13 cellular contexts compared by ENCODE assay signal in the genomic region with DNA sequence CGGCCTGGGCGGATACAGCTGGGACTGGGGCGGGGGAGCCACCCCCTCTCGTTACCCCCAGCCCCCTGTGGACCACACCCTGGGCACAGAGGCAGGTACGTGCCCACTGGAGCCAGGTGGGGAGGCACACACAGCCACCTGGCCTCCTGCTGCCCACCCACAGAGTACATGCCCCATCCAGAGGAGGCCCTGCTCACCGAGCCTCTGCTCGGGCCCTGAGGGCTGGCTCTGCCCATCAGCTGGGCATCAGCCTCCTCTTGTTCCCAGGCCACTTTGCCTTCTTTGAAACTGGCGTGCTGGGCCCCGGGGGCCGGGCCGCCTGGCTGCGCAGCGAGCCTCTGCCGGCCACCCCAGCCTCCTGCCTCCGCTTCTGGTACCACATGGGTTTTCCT. TPM values are rescaled to one million over a fixed set of nuclear protein-coding genes. Genes with fewer than 3 reads are reported as not detected.
A peak's percentile ranks its signal among the peaks of the same experiment; 100 is the strongest.
DNase-seq lines count a peak whose midpoint lies in the region; ATAC-seq and TF ChIP-seq lines count a peak whose summit lies in the region.
"Had no signal": no experiment of that assay in that cellular context is flagged by ENCODE, and none has a peak within 500 bp of the region (broad histone marks: within the 10 kb centered on the region; RNA-seq: fewer than 3 reads in every experiment).

No MANE protein-coding gene starts in this region.

- H3K36me3 ChIP-seq in left ventricle myocardium inferior (peaks cover 31% of the 10 kb centered on the region), stomach smooth muscle (ENCODE audit: control insufficient read depth in 2 of 2, insufficient read depth in 2 of 2, low read length in 2 of 2) (peaks cover 18 to 23% of the 10 kb centered on the region in 2 donors)

- H3K27me3 ChIP-seq in left ventricle myocardium inferior (ENCODE audit: low read depth) (no peaks in the 10 kb centered on the region), stomach smooth muscle (ENCODE audit: control insufficient read depth in 1 of 2, insufficient read depth in 2 of 2, low read length in 2 of 2) (no peaks in the 10 kb centered on the region)
- H3K27me3 ChIP-seq: brain microvascular endothelial cell, gastrocnemius medialis, testis had no signal

- H3K9ac ChIP-seq in stomach smooth muscle (ENCODE audit: low read length in 2 of 2), result no peak overlapping the region

- H3K4me1 ChIP-seq in left ventricle myocardium inferior (peaks cover 28% of the 10 kb centered on the region), stomach smooth muscle (ENCODE audit: control insufficient read depth, insufficient read depth, low read length) (peaks cover 24% of the 10 kb centered on the region)

- H3K4me3 ChIP-seq in left ventricle myocardium inferior (no peak overlapping the region), stomach smooth muscle (ENCODE audit: low read length in 2 of 2) (no peak overlapping the region)
- H3K4me3 ChIP-seq: gastrocnemius medialis, testis had no signal

- H3K9me3 ChIP-seq in left ventricle myocardium inferior (replicated peaks) (no peaks in the 10 kb centered on the region), stomach smooth muscle (ENCODE audit: control insufficient read depth in 2 of 2, low read length in 2 of 2) (no peaks in the 10 kb centered on the region)
- H3K9me3 ChIP-seq: gastrocnemius medialis, testis had no signal

- intact Hi-C loops in Right ventricle myocardium superior (cut with DNase I) (no loop called here), left ventricle myocardium superior (cut with micrococcal nuclease) (no loop called here), left ventricle myocardium inferior (cut with micrococcal nuclease) (no loop called here)

- H3K27ac ChIP-seq in left ventricle myocardium inferior (replicated peaks) (peak overlapping the region; percentile 63), stomach smooth muscle (ENCODE audit: low read length) (peak overlapping the region; percentile 55)
- H3K27ac ChIP-seq: brain microvascular endothelial cell, gastrocnemius medialis, testis had no signal

- no peak for ATAC-seq in Right ventricle myocardium superior (ENCODE audit: poor library complexity)
- ATAC-seq in left ventricle myocardium superior, result no peak
- no peak for ATAC-seq in HG02852 (IDR thresholded peaks at IDR 0.05; ENCODE audit: unreplicated experiment)

- peak; percentile 20 for DNase-seq in Right ventricle myocardium superior
- no peak for DNase-seq in left ventricle myocardium superior
- no peak for DNase-seq in left ventricle myocardium inferior
- no peak for DNase-seq in SIG-M5 (lab: John Stamatoyannopoulos, UW)
- DNase-seq: brain microvascular endothelial cell; immature natural killer cell; NCI-H2171 treated with DMSO at 0.1 percent for 48 hours; NK-92 treated with Interleukin-12 subunit alpha and Interleukin-12 subunit beta, amount 100 ng/mL, for 24 hours; SHP77 treated with DMSO at 0.1 percent for 48 hours had no signal

- TF ChIP-seq CTCF in left ventricle myocardium inferior (IDR thresholded peaks at IDR 0.05; ENCODE audit: borderline replicate concordance), result no peak

RNA-seq across cellular contexts. Expression of gene MAMDC4, which starts 6.3 kb away (rescaled TPM):
- total RNA-seq in Right ventricle myocardium superior (13.2 TPM), left ventricle myocardium superior (12.9 TPM), left ventricle myocardium inferior (13.4 TPM)

RNA-seq across cellular contexts. Expression of gene EDF1, which starts 7.7 kb away (rescaled TPM):
- total RNA-seq in Right ventricle myocardium superior, result 325 TPM
- total RNA-seq in left ventricle myocardium superior, result 354 TPM
- total RNA-seq in left ventricle myocardium inferior, result 318 TPM

RNA-seq across cellular contexts. Expression of gene PHPT1, which starts 9.2 kb away (rescaled TPM):
- total RNA-seq in Right ventricle myocardium superior, result 345 TPM
- total RNA-seq in left ventricle myocardium superior, result 357 TPM
- total RNA-seq in left ventricle myocardium inferior, result 349 TPM

RNA-seq across cellular contexts. Expression of gene AJM1, which starts 16.2 kb away (rescaled TPM):
- total RNA-seq in Right ventricle myocardium superior (7.3 TPM), left ventricle myocardium superior (9.1 TPM), left ventricle myocardium inferior (7.7 TPM)

RNA-seq across cellular contexts. Expression of gene TRAF2, which starts 27.9 kb away (rescaled TPM):
- total RNA-seq in Right ventricle myocardium superior, result 9.1 TPM
- total RNA-seq in left ventricle myocardium superior, result 11.4 TPM
- 10.0 TPM for total RNA-seq in left ventricle myocardium inferior
